Comparison of ENCODE assay signal across 9 cellular contexts in genomic region chr14:67962215-67962644, GRCh38.
DNase-seq lines count a peak whose midpoint lies in the region; ATAC-seq, FAIRE-seq and TF ChIP-seq lines count a peak whose summit lies in the region.
"Had no signal": no experiment of that assay in that cellular context is flagged by ENCODE, and none has a peak within 500 bp of the region (broad histone marks: within the 10 kb centered on the region; RNA-seq: fewer than 3 reads in every experiment).

No MANE protein-coding gene starts in this region.

- TF ChIP-seq EP300 in transverse colon (IDR thresholded peaks at IDR 0.05; ENCODE audit: low read depth) = no peak

- H3K27ac ChIP-seq in transverse colon (peak overlapping the region; percentile 81 to 87 (median 85)), brain microvascular endothelial cell (no peak overlapping the region), endodermal cell (ENCODE audit: low read depth, low read length) (no peak overlapping the region)

- H3K4me3 ChIP-seq in transverse colon = no peak overlapping the region
- no peak overlapping the region for H3K4me3 ChIP-seq in brain microvascular endothelial cell (ENCODE audit: low read depth, low read length)
- no peak overlapping the region for H3K4me3 ChIP-seq in endodermal cell (ENCODE audit: low read length)

- H3K4me3 Mint-ChIP-seq in endodermal cell = no peak overlapping the region

- H3K36me3 ChIP-seq in transverse colon (no peaks in the 10 kb centered on the region), brain microvascular endothelial cell (replicated peaks) (no peaks in the 10 kb centered on the region), endodermal cell (ENCODE audit: control insufficient read depth, insufficient read depth, low read length) (no peaks in the 10 kb centered on the region)

- H3K36me3 Mint-ChIP-seq in endodermal cell (ENCODE audit: low read depth) = peaks cover 8% of the 10 kb centered on the region

- H3K9me3 Mint-ChIP-seq in endodermal cell = peaks cover 8% of the 10 kb centered on the region

- H3K4me1 ChIP-seq in transverse colon (peaks cover 19 to 61% (median 48%) of the 10 kb centered on the region in 4 donors), endodermal cell (ENCODE audit: control insufficient read depth, insufficient read depth, low read length) (peaks cover 12% of the 10 kb centered on the region)

- H3K27me3 ChIP-seq in transverse colon = no peaks in the 10 kb centered on the region
- H3K27me3 ChIP-seq in brain microvascular endothelial cell (replicated peaks) = no peaks in the 10 kb centered on the region
- H3K27me3 ChIP-seq in endodermal cell (ENCODE audit: control insufficient read depth, insufficient read depth, low read length, poor library complexity, severe bottlenecking) = no peaks in the 10 kb centered on the region

- FAIRE-seq in GM19239 (lab: Jason Lieb, UNC) = peak; percentile 88

- intact Hi-C loops in left ventricle myocardium superior (cut with micrococcal nuclease) = no loop called here
- intact Hi-C loops in transverse colon (cut with DNase I; ENCODE audit: low total_unique reads) = no loop called here

- no peak overlapping the region for H3K27ac Mint-ChIP-seq in endodermal cell

- ATAC-seq in left ventricle myocardium superior (peak; percentile 45), GM18511 (IDR thresholded peaks at IDR 0.05; ENCODE audit: unreplicated experiment) (no peak)

- TF ChIP-seq CTCF in transverse colon (IDR thresholded peaks at IDR 0.05) (no peak), brain microvascular endothelial cell (IDR thresholded peaks at IDR 0.05; ENCODE audit: low read depth, low read length, missing control alignments) (no peak), endodermal cell (conservative IDR thresholded peaks at IDR 0.05) (no peak)

- H3K27me3 Mint-ChIP-seq in endodermal cell (ENCODE audit: insufficient read depth) = no peaks in the 10 kb centered on the region

- 10 to 49% methylated on average over 2 of the region's 2 CpGs for WGBS in transverse colon (ENCODE audit: low coverage in 1 of 2), 2 donors
- 98 to 100% methylated on average over 1 to 2 of the region's 2 CpGs for WGBS in endodermal cell (ENCODE audit: insufficient coverage in 1 of 2, insufficient read length in 1 of 2), 2 experiments

- no peak for TF ChIP-seq POLR2A in transverse colon (IDR thresholded peaks at IDR 0.05)

- in situ Hi-C loops in transverse colon (cut with MboI; ENCODE audit: low pct_ligation_motif_present in 1 of 4, low pct_unique_long_range_greater_than_20kb in 1 of 4, low sequenced_read_pairs in 3 of 4) (loop anchor here in 2 of 4 donors (10.0 to 25.0 kb wide), 2 partner anchors 175 to 283 kb away; no protein-coding TSS in a partner anchor), brain microvascular endothelial cell (cut with HindIII; ENCODE audit: low pct_ligation_motif_present, low sequenced_read_pairs) (no loop called here)

- no peaks in the 10 kb centered on the region for H3K9me3 ChIP-seq in transverse colon
- H3K9me3 ChIP-seq in endodermal cell (ENCODE audit: control insufficient read depth, low read length) = peaks cover 6% of the 10 kb centered on the region

- DNase-seq in GM19239 (ENCODE audit: insufficient read length, low spot score) = peak; percentile 5
- peak; percentile 97 for DNase-seq in NOMO-1 treated with DMSO at 0.1 percent for 48 hours (lab: John Stamatoyannopoulos, UW; ENCODE audit: unreplicated experiment)
- DNase-seq in left ventricle myocardium superior = no peak
- no peak for DNase-seq in transverse colon
- DNase-seq in brain microvascular endothelial cell = no peak
- no peak for DNase-seq in endodermal cell
- DNase-seq: NCI-H510A treated with DMSO at 0.1 percent for 48 hours; stimulated activated CD4-positive, alpha-beta T cell treated with anti-CD3 and anti-CD28 coated beads, Interleukin-4, amount 100 ng/mL, for 4 hours had no signal

- H3K4me1 Mint-ChIP-seq in endodermal cell = peaks cover 29% of the 10 kb centered on the region

- no peak overlapping the region for H3K9ac ChIP-seq in endodermal cell (ENCODE audit: extremely low read depth, low read length, poor library complexity, severe bottlenecking)

Comparison
In these comparisons a context has a peak if more than half of its experiments do, and no peak if none do; other contexts are left out.
1. DNase-seq: peak in GM19239 (single experiment) and NOMO-1 treated with DMSO at 0.1 percent for 48 hours (single experiment); none in left ventricle myocardium superior (single experiment), transverse colon (single experiment), brain microvascular endothelial cell (single experiment) and endodermal cell (single experiment).
2. H3K27ac ChIP-seq: peak in transverse colon (4 of 4); none in brain microvascular endothelial cell (single experiment) and endodermal cell (single experiment).